In the genomic region with DNA sequence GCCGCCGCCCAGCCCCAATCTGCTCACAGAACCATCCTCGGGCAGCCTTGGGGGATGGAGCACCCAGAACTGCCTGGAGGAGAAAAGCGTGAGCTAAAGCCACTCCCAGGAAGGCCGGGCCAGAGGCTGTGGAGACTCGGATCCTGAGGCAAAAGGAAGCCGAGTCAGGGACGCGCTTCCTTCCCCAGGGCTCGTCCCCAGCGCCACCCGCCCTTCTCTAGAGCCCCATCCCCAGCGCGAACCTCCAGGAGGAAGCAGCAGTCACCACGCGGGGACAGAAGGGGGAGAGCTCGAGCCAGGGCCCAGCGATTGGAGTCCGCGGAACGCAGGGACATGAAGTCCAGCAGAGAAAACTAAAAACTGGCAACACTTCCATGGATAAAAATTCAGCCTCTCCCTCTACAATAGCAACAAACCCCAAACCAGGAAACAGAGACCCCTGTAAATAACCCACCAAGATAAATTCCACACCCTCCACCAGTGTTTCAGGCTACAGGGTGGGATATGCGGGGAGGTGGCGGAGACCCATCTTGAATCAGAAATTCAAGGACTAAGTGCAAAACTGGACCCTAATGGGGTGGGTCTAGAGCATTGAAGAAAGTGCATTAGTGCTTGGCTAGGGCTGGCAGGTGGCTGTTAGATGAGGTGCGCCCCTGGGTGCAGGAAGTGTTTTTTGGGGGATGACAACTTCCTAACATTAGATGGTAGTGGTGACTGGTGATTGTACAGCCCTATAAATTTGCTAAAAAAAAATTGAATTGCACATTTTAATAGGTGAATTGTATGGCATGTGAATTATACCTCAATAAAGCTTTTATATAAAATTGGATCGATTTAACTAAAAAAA, we compare ENCODE assay signal across 8 cellular contexts.
A peak's percentile ranks its signal among the peaks of the same experiment; 100 is the strongest.
DNase-seq lines count a peak whose midpoint lies in the region; ATAC-seq, FAIRE-seq and TF ChIP-seq lines count a peak whose summit lies in the region.

No MANE protein-coding gene starts in this region.

- TF ChIP-seq CTCF in endodermal cell (conservative IDR thresholded peaks at IDR 0.05) (peak; percentile 80), lower leg skin (IDR thresholded peaks at IDR 0.05) (peak in 1 of 3 donors; percentile 61)

- TF ChIP-seq POLR2A in lower leg skin (IDR thresholded peaks at IDR 0.05) = no peak

- no peaks in the 10 kb centered on the region for H3K27me3 Mint-ChIP-seq in endodermal cell (ENCODE audit: insufficient read depth)

- H3K36me3 ChIP-seq in ACC112 (ENCODE audit: insufficient read depth, low read length) (no peaks in the 10 kb centered on the region; the same call in 1 of the 2 replicates), endodermal cell (ENCODE audit: control insufficient read depth, insufficient read depth, low read length) (peaks cover 2% of the 10 kb centered on the region)

- H3K4me1 ChIP-seq in ACC112 (ENCODE audit: control insufficient read depth, insufficient read depth, low read length, unreplicated experiment) = peaks cover 3% of the 10 kb centered on the region
- H3K4me1 ChIP-seq in endodermal cell (ENCODE audit: control insufficient read depth, insufficient read depth, low read length) = no peaks in the 10 kb centered on the region

- H3K9me3 ChIP-seq in endodermal cell (ENCODE audit: control insufficient read depth, low read length) = no peaks in the 10 kb centered on the region

- peaks cover 5% of the 10 kb centered on the region for H3K4me1 Mint-ChIP-seq in endodermal cell

- no peak overlapping the region for H3K27ac ChIP-seq in ACC112 (ENCODE audit: low read depth, low read length)
- no peak overlapping the region for H3K27ac ChIP-seq in endodermal cell (ENCODE audit: low read depth, low read length)

- DNase-seq in GM18507 (ENCODE audit: extremely low spot score, insufficient read length, low read depth) (no peak), T-helper 9 cell (peak; percentile 11), endodermal cell (peak; percentile 92), lower leg skin (ENCODE audit: low spot score in 2 of 2) (peak; percentile 70 to 97), stromal cell of bone marrow (ENCODE audit: low read depth) (peak; percentile 57), NCI-H1048 (lab: John Stamatoyannopoulos, UW) (no peak)

- H3K27ac Mint-ChIP-seq in endodermal cell = peak overlapping the region; percentile 32

- H3K9ac ChIP-seq in endodermal cell (ENCODE audit: extremely low read depth, low read length, poor library complexity, severe bottlenecking) = peak overlapping the region; percentile 32

- FAIRE-seq in GM18507 (lab: Jason Lieb, UNC) = peak; percentile 48

- H3K36me3 Mint-ChIP-seq in endodermal cell (ENCODE audit: low read depth) = peaks cover 9% of the 10 kb centered on the region

- H3K4me3 Mint-ChIP-seq in endodermal cell = peak overlapping the region; percentile 47

- no peak for ATAC-seq in HG03439 (IDR thresholded peaks at IDR 0.05; ENCODE audit: unreplicated experiment)

- intact Hi-C loops in lower leg skin (cut with DNase I; ENCODE audit: low total_unique reads) = no loop called here

- H3K27me3 ChIP-seq in ACC112 (ENCODE audit: insufficient read depth, low read length) (no peaks in the 10 kb centered on the region), endodermal cell (ENCODE audit: control insufficient read depth, insufficient read depth, low read length, poor library complexity, severe bottlenecking) (no peaks in the 10 kb centered on the region)

- H3K4me3 ChIP-seq in ACC112 (ENCODE audit: low read depth, low read length) = 0 out of 2 replicates have a peak overlapping the region, but pooled peaks have one; percentile 51
- peak overlapping the region; percentile 57 for H3K4me3 ChIP-seq in endodermal cell (ENCODE audit: low read length)
- no peak overlapping the region for H3K4me3 ChIP-seq in lower leg skin (ENCODE audit: low read depth, poor library complexity, severe bottlenecking)

- peak overlapping the region; percentile 65 for H2AFZ ChIP-seq in ACC112 (ENCODE audit: low read length, unreplicated experiment)

- H3K79me2 ChIP-seq in ACC112 (ENCODE audit: control insufficient read depth, insufficient read depth, low read length, unreplicated experiment) = no peaks in the 10 kb centered on the region

- no peaks in the 10 kb centered on the region for H3K9me3 Mint-ChIP-seq in endodermal cell

- 12 to 20% methylated on average over 6 to 25 of the region's 25 CpGs for WGBS in endodermal cell (ENCODE audit: insufficient coverage in 1 of 2, insufficient read length in 1 of 2), 2 experiments
- 15% methylated on average over 25 of the region's 25 CpGs for WGBS in lower leg skin, 2 donors

Comparison
In these comparisons a context has a peak if more than half of its experiments do, and no peak if none do; other contexts are left out.
1. DNase-seq: peak in T-helper 9 cell (single experiment), endodermal cell (single experiment), lower leg skin (2 of 2) and stromal cell of bone marrow (single experiment); none in GM18507 (single experiment) and NCI-H1048 (single experiment).